In the genomic region with DNA sequence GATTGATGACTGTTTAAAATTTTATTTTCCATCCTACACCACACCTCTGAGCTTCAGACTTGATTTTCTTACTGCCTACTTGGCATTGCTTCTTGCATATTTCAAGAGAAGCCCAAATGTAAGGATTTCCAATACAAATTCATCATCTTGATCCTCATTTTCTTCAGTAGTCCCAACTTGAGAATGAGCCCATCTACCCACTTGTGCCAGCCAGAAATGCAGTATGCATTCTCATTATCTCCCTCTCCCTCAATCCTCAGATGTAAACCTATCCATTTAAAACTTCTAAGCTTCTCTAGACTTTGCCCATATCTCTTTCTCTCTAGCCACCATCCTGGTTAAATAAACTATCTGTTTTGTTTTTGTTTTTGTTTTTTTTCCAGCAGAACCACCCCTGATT, we compare ENCODE assay signal across 21 cellular contexts. TPM values are rescaled to one million over a fixed set of nuclear protein-coding genes. Genes with fewer than 3 reads are reported as not detected.
DNase-seq lines count a peak whose midpoint lies in the region; ATAC-seq and TF ChIP-seq lines count a peak whose summit lies in the region.
"Had no signal": no experiment of that assay in that cellular context is flagged by ENCODE, and none has a peak within 500 bp of the region (broad histone marks: within the 10 kb centered on the region; RNA-seq: fewer than 3 reads in every experiment).

No MANE protein-coding gene starts in this region.

- H3K36me3 ChIP-seq in RWPE2 (ENCODE audit: low read depth) (no peaks in the 10 kb centered on the region), mammary epithelial cell (ENCODE audit: insufficient read depth, low read length) (no peaks in the 10 kb centered on the region)
- H3K36me3 ChIP-seq: colonic mucosa, prostate gland, SJCRH30, thyroid gland had no signal

- no peaks in the 10 kb centered on the region for H3K9me3 ChIP-seq in RWPE2 (ENCODE audit: severe bottlenecking)
- no peaks in the 10 kb centered on the region for H3K9me3 ChIP-seq in mammary epithelial cell (replicated peaks; ENCODE audit: insufficient read depth, low read length)
- H3K9me3 ChIP-seq: colonic mucosa, prostate gland, SJCRH30, thyroid gland had no signal

- in situ Hi-C loops in mammary epithelial cell (cut with MboI; ENCODE audit: low sequenced_read_pairs in 2 of 2) = no loop called here

- dilution Hi-C loops in mammary epithelial cell (cut with HindIII; ENCODE audit: low sequenced_read_pairs) = no loop called here

- intact Hi-C loops in mammary epithelial cell (cut with micrococcal nuclease) = loop anchor here (1.0 to 2.0 kb wide), 2 partner anchors 29 to 50 kb away; no protein-coding TSS in a partner anchor

- H3K4me1 ChIP-seq in RWPE2 (ENCODE audit: insufficient read depth, poor library complexity, severe bottlenecking) (peaks cover 31% of the 10 kb centered on the region), mammary epithelial cell (ENCODE audit: insufficient read depth, low read length) (peaks cover 31% of the 10 kb centered on the region)
- H3K4me1 ChIP-seq: colonic mucosa, SJCRH30 had no signal

- H3K27ac ChIP-seq in C4-2B (peak overlapping the region; percentile 75), RWPE2 (ENCODE audit: poor library complexity, severe bottlenecking) (peak overlapping the region; percentile 96), mammary epithelial cell (ENCODE audit: insufficient read depth, low read depth, low read length) (peak overlapping the region; percentile 88)
- H3K27ac ChIP-seq: prostate gland, SJCRH30, thyroid gland had no signal

- no peak for TF ChIP-seq CTCF in C4-2B (conservative IDR thresholded peaks at IDR 0.05)
- TF ChIP-seq CTCF in RWPE2 (IDR thresholded peaks at IDR 0.05; ENCODE audit: poor library complexity, severe bottlenecking) = no peak
- TF ChIP-seq CTCF in mammary epithelial cell (conservative IDR thresholded peaks at IDR 0.05 in 1 of 2, IDR thresholded peaks at IDR 0.05 in 1 of 2; ENCODE audit: extremely low read depth in 1 of 2, insufficient read depth in 1 of 2, low read depth in 1 of 2, low read length in 2 of 2) = no peak

- no peaks in the 10 kb centered on the region for H3K79me2 ChIP-seq in mammary epithelial cell (ENCODE audit: insufficient read depth, low read length)

- peak; percentile 32 for DNase-seq in ELR (ENCODE audit: low read depth)
- DNase-seq in RWPE2 (ENCODE audit: low spot score) = no peak
- no peak for DNase-seq in mammary epithelial cell
- DNase-seq in NCI-H510A (lab: John Stamatoyannopoulos, UW) = no peak
- no peak for DNase-seq in stimulated activated CD4-positive, alpha-beta T cell treated with anti-CD3 and anti-CD28 coated beads, Interleukin-4, amount 100 ng/mL, for 4 hours
- no peak for DNase-seq in stimulated activated CD4-positive, alpha-beta T cell treated with anti-CD3 and anti-CD28 coated beads, Interleukin-4, amount 100 ng/mL, for 1 hour
- DNase-seq: activated B cell treated with CpG ODN at 0.5 μM for 24 hours; activated CD8-positive, alpha-beta T cell treated with anti-CD3 and anti-CD28 coated beads, Interleukin-2, amount 10 ng/mL, durations not matched to agents 7 days and 5 days; activated T-cell treated with anti-CD3 and anti-CD28 coated beads, Interleukin-2, amount 50 U/mL, for 1 hour; CD4-positive, alpha-beta T cell; NCI-H1092; NCI-H1930; NCI-H2227 treated with DMSO at 0.1 percent for 48 hours; SJCRH30; stimulated activated naive CD4-positive, alpha-beta T cell treated with Interleukin-2 at 50 U/mL for 16 hours; thyroid gland had no signal

- H2AFZ ChIP-seq in mammary epithelial cell (ENCODE audit: low read depth, low read length) = peak overlapping the region; percentile 60
- H2AFZ ChIP-seq: GM23338 had no signal

- no peak overlapping the region for H3K9ac ChIP-seq in mammary epithelial cell (ENCODE audit: insufficient read depth, low read length)

- no peaks in the 10 kb centered on the region for H4K20me1 ChIP-seq in mammary epithelial cell (ENCODE audit: insufficient read depth, low read length)

- ATAC-seq in RWPE2 (ENCODE audit: low read depth) (peak; percentile 13), GM18502 (IDR thresholded peaks at IDR 0.05; ENCODE audit: poor library complexity, unreplicated experiment) (no peak)
- ATAC-seq: activated CD8-positive, alpha-beta T cell treated with anti-CD3 and anti-CD28 coated beads, Interleukin-2, amount 10 ng/mL, durations not matched to agents 7 days and 5 days; GM23338 had no signal

- no peaks in the 10 kb centered on the region for H3K27me3 ChIP-seq in RWPE2 (ENCODE audit: insufficient read depth, poor library complexity, severe bottlenecking)
- no peaks in the 10 kb centered on the region for H3K27me3 ChIP-seq in mammary epithelial cell (ENCODE audit: insufficient read depth, low read length)
- H3K27me3 ChIP-seq: colonic mucosa, SJCRH30, thyroid gland had no signal

- CTCF ChIA-PET in mammary epithelial cell (lab: Charles Lee; ENCODE audit: low non-redundant PET) = interaction anchor here (0.6 kb wide), 1 partner anchor 108 kb away, joined by 15 read pairs; no protein-coding TSS in a partner anchor

- no peak overlapping the region for H3K4me3 ChIP-seq in RWPE2 (ENCODE audit: severe bottlenecking)
- H3K4me3 ChIP-seq in mammary epithelial cell (replicated peaks in 1 of 3; ENCODE audit: insufficient read depth in 1 of 3, low read depth in 2 of 3, low read length in 3 of 3) = no peak overlapping the region
- H3K4me3 ChIP-seq: colonic mucosa, GM23338, prostate gland, SJCRH30, thyroid gland had no signal

- BruUV-seq in mammary epithelial cell (replicated peaks; lab: Mats Ljungman, UMichigan) = no TSS peak

- peak overlapping the region; percentile 75 for H3K4me2 ChIP-seq in mammary epithelial cell (ENCODE audit: insufficient read depth, low read depth, low read length)
- H3K4me2 ChIP-seq: GM23338 had no signal

RNA-seq across cellular contexts. Expression of a gene that starts 22.4 kb away (rescaled TPM):
- 100 to 1,000 TPM; 304 to 534 TPM for total RNA-seq in mammary epithelial cell
- polyA plus RNA-seq in mammary epithelial cell = 169 TPM
- 379 TPM for polyA minus RNA-seq in mammary epithelial cell
- total RNA-seq: activated B cell treated with CpG ODN at 0.5 μM for 24 hours; activated CD8-positive, alpha-beta T cell treated with anti-CD3 and anti-CD28 coated beads, Interleukin-2, amount 10 ng/mL, durations not matched to agents 7 days and 5 days; CD4-positive, alpha-beta T cell had no signal
